1 cellular context compared by ENCODE assay signal in the genomic region with DNA sequence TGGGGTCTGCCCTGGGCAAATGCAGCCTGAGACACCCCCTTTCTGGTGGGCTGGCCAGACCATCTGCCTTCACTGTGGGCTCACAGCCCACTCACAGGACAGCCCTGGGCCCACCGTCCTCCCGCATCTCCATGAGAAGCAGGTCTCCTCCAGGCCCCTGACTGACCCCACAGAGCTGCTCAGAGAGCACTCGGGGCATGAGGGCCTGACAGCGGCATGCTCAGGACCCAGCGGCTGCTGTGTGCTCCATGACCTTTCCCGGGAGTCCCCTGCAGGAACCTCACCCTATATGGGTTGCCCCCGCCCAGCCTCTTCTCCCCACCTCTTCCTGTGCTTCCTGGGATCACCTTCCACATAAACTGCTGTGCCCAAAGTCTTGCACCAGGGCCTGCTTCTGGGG.
TF ChIP-seq lines count a peak whose summit lies in the region.

No MANE protein-coding gene starts in this region.

TF ChIP-seq in H1, 55 proteins besides CTCF, POLR2A, EP300 and RAD21 (continued from another document):
- TF ChIP-seq RNF2 (IDR thresholded peaks at IDR 0.05; ENCODE audit: borderline replicate concordance, low read depth, low read length, missing control alignments, poor library complexity, severe bottlenecking) (no peak), SIN3A (conservative IDR thresholded peaks at IDR 0.05 in 1 of 2, IDR thresholded peaks at IDR 0.05 in 1 of 2; ENCODE audit: low read depth in 1 of 2, low read length in 2 of 2) (no peak)
TF ChIP-seq in H1: peak in this region for 0.
